In the genomic region with DNA sequence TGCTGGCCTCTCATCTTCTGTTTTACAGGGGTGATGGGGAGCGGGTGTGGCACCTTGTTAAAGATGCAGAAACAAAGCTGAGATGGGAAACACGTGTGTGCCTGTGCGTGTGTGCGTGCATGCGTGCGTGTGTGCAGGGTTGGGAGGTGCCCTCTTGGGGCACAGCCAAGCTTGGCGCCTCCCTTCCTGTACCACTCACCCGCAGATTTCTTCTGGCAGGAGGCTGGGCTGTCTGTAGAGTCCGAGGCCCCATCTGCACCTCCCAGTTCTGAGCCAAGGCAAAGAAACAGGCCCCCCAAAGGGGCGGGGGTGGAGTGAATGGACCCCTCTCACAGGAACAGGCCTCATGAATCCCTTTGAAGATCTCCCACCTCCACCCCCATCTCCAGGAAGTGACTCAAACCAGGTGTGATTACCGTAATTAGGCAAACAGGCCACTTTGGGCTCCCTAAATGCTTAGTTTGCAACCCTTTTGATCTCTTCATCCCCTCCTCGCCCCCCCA, we compare ENCODE assay signal across 8 cellular contexts. TPM values are rescaled to one million over a fixed set of nuclear protein-coding genes. Genes with fewer than 3 reads are reported as not detected.
A peak's percentile ranks its signal among the peaks of the same experiment; 100 is the strongest.
DNase-seq lines count a peak whose midpoint lies in the region; ATAC-seq and TF ChIP-seq lines count a peak whose summit lies in the region.

No MANE protein-coding gene starts in this region.

- peak overlapping the region; percentile 73 for H3K27ac ChIP-seq in hepatocyte

- H3K36me3 Mint-ChIP-seq in endothelial cell (ENCODE audit: low read depth, unreplicated experiment): no peaks in the 10 kb centered on the region

- intact Hi-C loops in left cardiac atrium (cut with DNase I): no loop called here
- intact Hi-C loops in cardiac septum (cut with DNase I): no loop called here

- H3K27me3 Mint-ChIP-seq in endothelial cell (ENCODE audit: unreplicated experiment): peaks cover 13% of the 10 kb centered on the region

- no peaks in the 10 kb centered on the region for H3K27me3 ChIP-seq in hepatocyte

- H3K4me2 ChIP-seq in hepatocyte: no peak overlapping the region

- H3K4me1 ChIP-seq in hepatocyte (ENCODE audit: insufficient read depth): peaks cover 16% of the 10 kb centered on the region

- H3K4me3 Mint-ChIP-seq in endothelial cell (ENCODE audit: unreplicated experiment): no peak overlapping the region

- 62% methylated on average over 12 of the region's 12 CpGs for WGBS in hepatocyte (ENCODE audit: low lambda C conversion rate, missing lambda C conversion rate)

- H3K79me2 ChIP-seq in hepatocyte: no peaks in the 10 kb centered on the region

- no peak overlapping the region for H2AFZ ChIP-seq in hepatocyte

- no peak overlapping the region for H3K27ac Mint-ChIP-seq in endothelial cell (ENCODE audit: unreplicated experiment)

- no peaks in the 10 kb centered on the region for H4K20me1 ChIP-seq in hepatocyte (ENCODE audit: insufficient read depth, poor library complexity, severe bottlenecking)

- H3K9me3 Mint-ChIP-seq in endothelial cell (ENCODE audit: unreplicated experiment): no peaks in the 10 kb centered on the region

- ATAC-seq in left cardiac atrium (peak; percentile 56 to 57), HG03520 (IDR thresholded peaks at IDR 0.05; ENCODE audit: unreplicated experiment) (no peak)

- H3K4me3 ChIP-seq in hepatocyte: no peak overlapping the region

- no peaks in the 10 kb centered on the region for H3K9me2 ChIP-seq in hepatocyte (replicated peaks; ENCODE audit: insufficient read depth)

- peak; percentile 68 for DNase-seq in left cardiac atrium
- no peak for DNase-seq in cardiac septum (ENCODE audit: low spot score)
- peak; percentile 60 for DNase-seq in activated T-cell treated with anti-CD3 and anti-CD28 coated beads for 1 hour (ENCODE audit: low read depth)
- DNase-seq in hepatocyte (ENCODE audit: low spot score): peak; percentile 63
- peak; percentile 68 to 76 for DNase-seq in stimulated activated CD8-positive, alpha-beta memory T cell treated with anti-CD3 and anti-CD28 coated beads, Interleukin-7, amount 100 ng/mL, for 4 hours (ENCODE audit: low read depth in 2 of 2)
- no peak for DNase-seq in endothelial cell (ENCODE audit: low spot score)
- DNase-seq in hepatic stellate cell (ENCODE audit: low spot score): no peak

- no peak for TF ChIP-seq CTCF in hepatocyte (IDR thresholded peaks at IDR 0.05; ENCODE audit: poor library complexity)
- TF ChIP-seq CTCF in endothelial cell (IDR thresholded peaks at IDR 0.05; ENCODE audit: unreplicated experiment): no peak

- no peaks in the 10 kb centered on the region for H3K36me3 ChIP-seq in hepatocyte (replicated peaks; ENCODE audit: insufficient read depth, low read depth)

- H3K9me3 ChIP-seq in hepatocyte (ENCODE audit: low read depth): no peaks in the 10 kb centered on the region

- peaks cover 22% of the 10 kb centered on the region for H3K4me1 Mint-ChIP-seq in endothelial cell (ENCODE audit: unreplicated experiment)

RNA-seq across cellular contexts. Expression of a gene that starts 20.9 kb away (rescaled TPM):
- total RNA-seq in left cardiac atrium (not detected), cardiac septum (not detected), hepatocyte (not detected in 2 replicates), endothelial cell (ENCODE audit: unreplicated experiment) (0.08 TPM)
- polyA plus RNA-seq in hepatocyte: 0.07 TPM in 2 replicates

RNA-seq across cellular contexts. Expression of a gene that starts 37.3 kb away (rescaled TPM):
- total RNA-seq in left cardiac atrium (100 to 1,000 TPM; 443 to 470 TPM), cardiac septum (164 TPM), hepatocyte (44.9 and 48.2 TPM in 2 replicates), endothelial cell (ENCODE audit: unreplicated experiment) (1,531 TPM)
- 149 and 183 TPM in 2 replicates for polyA plus RNA-seq in hepatocyte

Comparison
In these comparisons a context has a peak if more than half of its experiments do, and no peak if none do; other contexts are left out.
1. DNase-seq: peak in left cardiac atrium (single experiment), activated T-cell treated with anti-CD3 and anti-CD28 coated beads for 1 hour (single experiment), hepatocyte (single experiment) and stimulated activated CD8-positive, alpha-beta memory T cell treated with anti-CD3 and anti-CD28 coated beads, Interleukin-7, amount 100 ng/mL, for 4 hours (2 of 2); none in cardiac septum (single experiment), endothelial cell (single experiment) and hepatic stellate cell (single experiment).